In the genomic region with DNA sequence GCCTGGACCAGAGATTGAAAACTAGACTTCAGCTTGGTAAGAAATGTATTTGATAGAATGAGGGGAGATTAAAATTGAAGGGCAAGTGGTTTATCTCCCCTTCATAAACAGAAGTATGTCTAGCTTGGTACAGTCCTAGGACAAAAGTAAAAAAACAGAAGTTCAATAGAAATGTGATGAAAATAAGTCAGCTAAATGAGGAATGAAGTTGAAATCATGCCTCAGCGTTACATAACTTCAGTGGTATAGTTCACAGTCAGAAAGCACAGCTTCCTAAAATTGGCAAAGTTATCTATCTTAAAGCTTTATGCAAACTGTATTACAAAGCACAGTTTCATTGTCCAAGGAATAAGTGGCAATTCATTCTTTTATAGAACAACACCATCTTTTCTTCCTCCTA, we compare ENCODE assay signal across 17 cellular contexts.
DNase-seq lines count a peak whose midpoint lies in the region; ATAC-seq, FAIRE-seq and TF ChIP-seq lines count a peak whose summit lies in the region.
"Had no signal": no experiment of that assay in that cellular context is flagged by ENCODE, and none has a peak within 500 bp of the region (broad histone marks: within the 10 kb centered on the region; RNA-seq: fewer than 3 reads in every experiment).

No MANE protein-coding gene starts in this region.

- H3K4me1 Mint-ChIP-seq in CD14-positive monocyte: peaks cover 7% of the 10 kb centered on the region
- H3K4me1 Mint-ChIP-seq in naive thymus-derived CD8-positive, alpha-beta T cell: no peaks in the 10 kb centered on the region
- H3K4me1 Mint-ChIP-seq: CD8-positive, alpha-beta memory T cell had no signal

- TF ChIP-seq POLR2A in NB4 (IDR thresholded peaks at IDR 0.05; ENCODE audit: extremely low read depth, insufficient read length): no peak

- intact Hi-C loops in CD14-positive monocyte (cut with micrococcal nuclease) (loop anchor here in 1 of 2 donors (10.0 kb wide), 1 partner anchor 85 kb away; no protein-coding TSS in a partner anchor), lower lobe of right lung (cut with DNase I) (no loop called here)

- peaks cover 0 to 10% (median 3%) of the 10 kb centered on the region in 7 donors for H3K9me3 Mint-ChIP-seq in CD14-positive monocyte
- peaks cover 0 to 23% (median 5%) of the 10 kb centered on the region in 9 donors for H3K9me3 Mint-ChIP-seq in naive thymus-derived CD8-positive, alpha-beta T cell

- TF ChIP-seq CTCF in CD14-positive monocyte (IDR thresholded peaks at IDR 0.05) (no peak), NB4 (IDR thresholded peaks at IDR 0.05; ENCODE audit: low read depth, low read length) (no peak), lower lobe of right lung (IDR thresholded peaks at IDR 0.05) (no peak)

- no peak overlapping the region for H3K4me3 ChIP-seq in NB4 (ENCODE audit: low read depth, low read length)
- no peak overlapping the region for H3K4me3 ChIP-seq in lower lobe of right lung

- no peak for FAIRE-seq in urothelium cell line (lab: Jason Lieb, UNC)

- H3K36me3 ChIP-seq in lower lobe of right lung: no peaks in the 10 kb centered on the region

- peak; percentile 60 to 65 for ATAC-seq in lower lobe of right lung
- no peak for ATAC-seq in naive thymus-derived CD8-positive, alpha-beta T cell

- H3K27me3 ChIP-seq in lower lobe of right lung (ENCODE audit: low read depth): no peaks in the 10 kb centered on the region

- no peaks in the 10 kb centered on the region for H3K9me3 ChIP-seq in lower lobe of right lung

- H3K27ac ChIP-seq in lower lobe of right lung: no peak overlapping the region

- H3K27ac Mint-ChIP-seq in CD14-positive monocyte: peak overlapping the region; percentile 47 to 90 (median 82)
- H3K27ac Mint-ChIP-seq in naive thymus-derived CD8-positive, alpha-beta T cell: no peak overlapping the region
- H3K27ac Mint-ChIP-seq: CD8-positive, alpha-beta memory T cell; HFFc6 had no signal

- POLR2A ChIA-PET in naive thymus-derived CD8-positive, alpha-beta T cell (lab: Charles Lee): no interaction called here

- no peaks in the 10 kb centered on the region for H3K27me3 Mint-ChIP-seq in CD14-positive monocyte (ENCODE audit: low read depth in 3 of 3)
- no peaks in the 10 kb centered on the region for H3K27me3 Mint-ChIP-seq in naive thymus-derived CD8-positive, alpha-beta T cell
- H3K27me3 Mint-ChIP-seq: CD8-positive, alpha-beta memory T cell had no signal

- no peak for DNase-seq in CD14-positive monocyte (ENCODE audit: low spot score)
- peak; percentile 25 for DNase-seq in NB4 (ENCODE audit: low read depth)
- peak; percentile 94 for DNase-seq in SIG-M5 treated with dmso at 0.1 percent for 504 hours (lab: John Stamatoyannopoulos, UW; ENCODE audit: unreplicated experiment)
- DNase-seq in lower lobe of right lung: no peak
- no peak for DNase-seq in naive thymus-derived CD8-positive, alpha-beta T cell
- no peak for DNase-seq in urothelium cell line (ENCODE audit: low spot score)
- no peak for DNase-seq in NCI-H1417 treated with DMSO at 0.1 percent for 48 hours (lab: John Stamatoyannopoulos, UW)
- DNase-seq in midbrain (lab: John Stamatoyannopoulos, UW): no peak
- DNase-seq: CD8-positive, alpha-beta memory T cell; DMS79; H7; HFFc6; KG1; NCI-H1105; NCI-H1694; NCI-H2081 treated with DMSO at 0.1 percent for 48 hours; NK-92 treated with Interleukin-12 subunit alpha and Interleukin-12 subunit beta, amount 100 ng/mL, for 24 hours had no signal

- no peak overlapping the region for H3K4me3 Mint-ChIP-seq in CD14-positive monocyte
- no peak overlapping the region for H3K4me3 Mint-ChIP-seq in naive thymus-derived CD8-positive, alpha-beta T cell
- H3K4me3 Mint-ChIP-seq: CD8-positive, alpha-beta memory T cell; HFFc6 had no signal

- H3K4me1 ChIP-seq in lower lobe of right lung: no peaks in the 10 kb centered on the region

- no peaks in the 10 kb centered on the region for H3K36me3 Mint-ChIP-seq in CD14-positive monocyte
- no peaks in the 10 kb centered on the region for H3K36me3 Mint-ChIP-seq in naive thymus-derived CD8-positive, alpha-beta T cell
- H3K36me3 Mint-ChIP-seq: CD8-positive, alpha-beta memory T cell had no signal

Comparison
In these comparisons a context has a peak if more than half of its experiments do, and no peak if none do; other contexts are left out.
1. DNase-seq: peak in NB4 (single experiment) and SIG-M5 treated with dmso at 0.1 percent for 504 hours (single experiment); none in CD14-positive monocyte (single experiment), lower lobe of right lung (single experiment), naive thymus-derived CD8-positive, alpha-beta T cell (0 of 10), urothelium cell line (single experiment), NCI-H1417 treated with DMSO at 0.1 percent for 48 hours (single experiment) and midbrain (single experiment).
2. H3K27ac Mint-ChIP-seq: peak in CD14-positive monocyte (7 of 7); none in naive thymus-derived CD8-positive, alpha-beta T cell (0 of 10).
3. ATAC-seq: peak in lower lobe of right lung (2 of 2); none in naive thymus-derived CD8-positive, alpha-beta T cell (0 of 2).